10 cellular contexts compared by ENCODE assay signal in genomic region chr12:120125792-120126634, GRCh38. TPM values are rescaled to one million over a fixed set of nuclear protein-coding genes. Genes with fewer than 3 reads are reported as not detected.
DNase-seq lines count a peak whose midpoint lies in the region; ATAC-seq and TF ChIP-seq lines count a peak whose summit lies in the region.
"Had no signal": no experiment of that assay in that cellular context is flagged by ENCODE, and none has a peak within 500 bp of the region (broad histone marks: within the 10 kb centered on the region; RNA-seq: fewer than 3 reads in every experiment).

No MANE protein-coding gene starts in this region.

- no peaks in the 10 kb centered on the region for H3K9me3 Mint-ChIP-seq in activated naive CD8-positive, alpha-beta T cell (ENCODE audit: low read depth)

- peaks cover 7% of the 10 kb centered on the region for H3K36me3 Mint-ChIP-seq in activated naive CD8-positive, alpha-beta T cell

- peak; percentile 39 for DNase-seq in stimulated activated CD4-positive, alpha-beta T cell treated with anti-CD3 and anti-CD28 coated beads, Interleukin-15, amount 100 ng/mL, for 24 hours
- DNase-seq in stimulated activated CD4-positive, alpha-beta T cell treated with anti-CD3 and anti-CD28 coated beads, Interleukin-4, amount 100 ng/mL, for 1 hour: no peak
- DNase-seq in hepatic stellate cell (ENCODE audit: low spot score): peak; percentile 47
- DNase-seq in upper lobe of left lung: no peak
- DNase-seq in NOMO-1 treated with DMSO at 0.1 percent for 48 hours (lab: John Stamatoyannopoulos, UW; ENCODE audit: unreplicated experiment): no peak
- no peak for DNase-seq in retina
- DNase-seq: activated gamma-delta T cell, NCI-H1694 had no signal

- ATAC-seq in upper lobe of left lung (ENCODE audit: low FRiP score in 2 of 2) (peak in 1 of 2 donors; percentile 14), HG02884 (IDR thresholded peaks at IDR 0.05; ENCODE audit: unreplicated experiment) (no peak)

- peak overlapping the region; percentile 96 for H3K27ac Mint-ChIP-seq in activated naive CD8-positive, alpha-beta T cell

- no peak for TF ChIP-seq CTCF in upper lobe of left lung (IDR thresholded peaks at IDR 0.05)

- H3K4me1 Mint-ChIP-seq in activated naive CD8-positive, alpha-beta T cell (ENCODE audit: low read depth): peaks cover 51% of the 10 kb centered on the region

- TF ChIP-seq EP300 in upper lobe of left lung (IDR thresholded peaks at IDR 0.05): no peak

- H3K27ac ChIP-seq in upper lobe of left lung: peak overlapping the region; percentile 36 to 68 (median 38)

- peak overlapping the region; percentile 33 for H3K4me3 Mint-ChIP-seq in activated naive CD8-positive, alpha-beta T cell

- no peak overlapping the region for H3K4me3 ChIP-seq in upper lobe of left lung

- peaks cover 21 to 39% (median 37%) of the 10 kb centered on the region in 4 donors for H3K36me3 ChIP-seq in upper lobe of left lung

- no peak for TF ChIP-seq POLR2A in upper lobe of left lung (IDR thresholded peaks at IDR 0.05)

- 92 to 96% methylated on average over 5 to 6 of the region's 6 CpGs for WGBS in upper lobe of left lung, 2 donors

- no peaks in the 10 kb centered on the region for H3K27me3 ChIP-seq in upper lobe of left lung

- no peaks in the 10 kb centered on the region for H3K9me3 ChIP-seq in upper lobe of left lung

- no peaks in the 10 kb centered on the region for H3K27me3 Mint-ChIP-seq in activated naive CD8-positive, alpha-beta T cell

- H3K4me1 ChIP-seq in upper lobe of left lung: peaks cover 5 to 18% (median 11%) of the 10 kb centered on the region in 4 donors

RNA-seq across cellular contexts. Expression of gene RAB35, which starts 9.5 kb away (rescaled TPM):
- 10 to 100 TPM; 14.2 to 63.1 (median 23.2) TPM for total RNA-seq in upper lobe of left lung

Comparison
In these comparisons a context has a peak if more than half of its experiments do, and no peak if none do; other contexts are left out.
1. DNase-seq: peak in stimulated activated CD4-positive, alpha-beta T cell treated with anti-CD3 and anti-CD28 coated beads, Interleukin-15, amount 100 ng/mL, for 24 hours (single experiment) and hepatic stellate cell (single experiment); none in stimulated activated CD4-positive, alpha-beta T cell treated with anti-CD3 and anti-CD28 coated beads, Interleukin-4, amount 100 ng/mL, for 1 hour (single experiment), upper lobe of left lung (0 of 2), NOMO-1 treated with DMSO at 0.1 percent for 48 hours (single experiment) and retina (single experiment).